Comparison of ENCODE assay signal across 8 cellular contexts in genomic region chr1:32334864-32335618, GRCh38. TPM values are rescaled to one million over a fixed set of nuclear protein-coding genes. Genes with fewer than 3 reads are reported as not detected.
DNase-seq lines count a peak whose midpoint lies in the region; ATAC-seq and TF ChIP-seq lines count a peak whose summit lies in the region.

No MANE protein-coding gene starts in this region.

- peaks cover 24% of the 10 kb centered on the region for H3K79me2 ChIP-seq in smooth muscle cell (ENCODE audit: low read depth)

- POLR2A ChIA-PET in GM10248 (lab: Yijun Ruan, JAX), result interaction anchor here (0.5 to 3.7 kb wide), 30 partner anchors 11 to 618 kb away, joined by 3 to 92 read pairs (median 8); partner anchors contain the start of genes CCDC28B, HDAC1, IQCC and LCK

- H3K4me2 ChIP-seq in smooth muscle cell, result peak overlapping the region; percentile 99

- peak overlapping the region; percentile 95 for H3K9ac ChIP-seq in smooth muscle cell (ENCODE audit: low read depth)

- H4K20me1 ChIP-seq in smooth muscle cell (ENCODE audit: low read depth), result peaks cover 45% of the 10 kb centered on the region

- no peaks in the 10 kb centered on the region for H3K36me3 ChIP-seq in smooth muscle cell (ENCODE audit: low read depth)

- no peak overlapping the region for H2AFZ ChIP-seq in smooth muscle cell (ENCODE audit: low read depth)

- peak; percentile 94 for TF ChIP-seq CTCF in GM10248 (IDR thresholded peaks at IDR 0.05; ENCODE audit: control extremely low read depth, extremely low read depth, low read depth, missing control alignments)
- TF ChIP-seq CTCF in smooth muscle cell (IDR thresholded peaks at IDR 0.05; ENCODE audit: borderline replicate concordance, insufficient read depth, poor library complexity, severe bottlenecking), result peak; percentile 84

- H3F3A ChIP-seq in smooth muscle cell (ENCODE audit: low read depth), result peaks cover 28% of the 10 kb centered on the region

- 4% methylated on average over 47 of the region's 56 CpGs for WGBS in smooth muscle cell (ENCODE audit: low lambda C conversion rate)

- peak overlapping the region; percentile 86 for H3K4me3 ChIP-seq in iPS-18c (ENCODE audit: insufficient read depth, low read depth, low read length)
- peak overlapping the region; percentile 99 for H3K4me3 ChIP-seq in smooth muscle cell

- ATAC-seq in HG03521 (IDR thresholded peaks at IDR 0.05; ENCODE audit: unreplicated experiment), result peak; percentile 9

- DNase-seq in GM10248 (ENCODE audit: extremely low spot score) (peak; percentile 72), T-helper 1 cell (peak; percentile 46 to 74 (median 59)), astrocyte of the hippocampus (ENCODE audit: low read depth, low spot score) (peak; percentile 81), smooth muscle cell (lab: John Stamatoyannopoulos, UW; ENCODE audit: unreplicated experiment) (no peak), GM19240 (ENCODE audit: insufficient read length, low spot score) (no peak), cortex of kidney (lab: John Stamatoyannopoulos, UW) (no peak)

- no peaks in the 10 kb centered on the region for H3K9me3 ChIP-seq in iPS-18c (ENCODE audit: control insufficient read depth, insufficient read depth, low read length)
- no peaks in the 10 kb centered on the region for H3K9me3 ChIP-seq in smooth muscle cell (replicated peaks; ENCODE audit: low read depth)

- CTCF ChIA-PET in GM10248 (lab: Yijun Ruan, JAX), result interaction anchor here (0.7 to 3.7 kb wide), 8 partner anchors 12 to 58 kb away, joined by 3 to 27 read pairs (median 5); no protein-coding TSS in a partner anchor

- H3K27ac ChIP-seq in smooth muscle cell (ENCODE audit: low read depth), result peak overlapping the region; percentile 64

- no peaks in the 10 kb centered on the region for H3K27me3 ChIP-seq in smooth muscle cell (ENCODE audit: low read depth)

- peaks cover 46% of the 10 kb centered on the region for H3K4me1 ChIP-seq in smooth muscle cell (ENCODE audit: low read depth)

RNA-seq across cellular contexts. Expression of gene MARCKSL1, which starts 1.0 kb away (rescaled TPM):
- 108 and 126 TPM in 2 replicates for total RNA-seq in smooth muscle cell
- polyA plus RNA-seq in smooth muscle cell, result 358 and 389 TPM in 2 replicates

RNA-seq across cellular contexts. Expression of gene FAM229A, which starts 27.2 kb away (rescaled TPM):
- 1.6 and 10.0 TPM in 2 replicates for total RNA-seq in smooth muscle cell
- 9.6 and 11.1 TPM in 2 replicates for polyA plus RNA-seq in smooth muscle cell

RNA-seq across cellular contexts. Expression of gene TSSK3, which starts 27.3 kb away (rescaled TPM):
- not detected in 2 replicates for total RNA-seq in smooth muscle cell
- polyA plus RNA-seq in smooth muscle cell, result 0.31 and 1.3 TPM in 2 replicates

RNA-seq across cellular contexts. Expression of gene HDAC1, which starts 43.2 kb away (rescaled TPM):
- 29.3 and 40.5 TPM in 2 replicates for total RNA-seq in smooth muscle cell
- 48.8 and 51.7 TPM in 2 replicates for polyA plus RNA-seq in smooth muscle cell

RNA-seq across cellular contexts. Expression of gene BSDC1, which starts 59.2 kb away (rescaled TPM):
- 57.3 and 63.4 TPM in 2 replicates for total RNA-seq in smooth muscle cell
- 45.4 and 53.7 TPM in 2 replicates for polyA plus RNA-seq in smooth muscle cell

Comparison
In these comparisons a context has a peak if more than half of its experiments do, and no peak if none do; other contexts are left out.
1. DNase-seq: peak in GM10248 (single experiment), T-helper 1 cell (5 of 5) and astrocyte of the hippocampus (single experiment); none in smooth muscle cell (single experiment), GM19240 (single experiment) and cortex of kidney (single experiment).